9 cellular contexts compared by ENCODE assay signal in genomic region chr1:183593356-183593755, GRCh38. TPM values are rescaled to one million over a fixed set of nuclear protein-coding genes. Genes with fewer than 3 reads are reported as not detected.
DNase-seq lines count a peak whose midpoint lies in the region; ATAC-seq, FAIRE-seq and TF ChIP-seq lines count a peak whose summit lies in the region.
"Had no signal": no experiment of that assay in that cellular context is flagged by ENCODE, and none has a peak within 500 bp of the region (broad histone marks: within the 10 kb centered on the region; RNA-seq: fewer than 3 reads in every experiment).

No MANE protein-coding gene starts in this region.

- WGBS in GM12878 (ENCODE audit: insufficient coverage, insufficient replicate concordance, low lambda C conversion rate, missing lambda C conversion rate), result 6% methylated on average over 3 of the region's 3 CpGs

- CTCF ChIA-PET in GM12878 (lab: Yijun Ruan, JAX), result interaction anchor here (1.1 to 8.9 kb wide), 3 partner anchors 13 to 41 kb away, joined by 5 to 152 read pairs (median 5); no protein-coding TSS in a partner anchor

- peak in 1 of 2 experiments; percentile 43; a peak in 1 of 4 replicates for TF ChIP-seq EP300 in GM12878 (IDR thresholded peaks at IDR 0.05; ENCODE audit: borderline replicate concordance in 1 of 2, control insufficient read depth in 1 of 2, low read depth in 2 of 2, low read length in 2 of 2)

- no peaks in the 10 kb centered on the region for H4K20me1 ChIP-seq in GM12878 (ENCODE audit: control insufficient read depth, insufficient read depth)

- no peak overlapping the region for H3K9ac ChIP-seq in GM12878 (ENCODE audit: control insufficient read depth, insufficient read depth, low read length)

- SMC1A ChIA-PET in GM12878 (lab: Charles Lee; ENCODE audit: uncharacterized antibody, unreplicated experiment), result interaction anchor here (0.7 to 11.7 kb wide), 5 partner anchors 10 to 120 kb away, joined by 3 to 363 read pairs (median 3); no protein-coding TSS in a partner anchor

- no TSS peak for BruUV-seq in GM12878 (replicated peaks; lab: Mats Ljungman, UMichigan)

- peak overlapping the region; percentile 42; the same call in 1 of the 2 replicates for H2AFZ ChIP-seq in GM12878 (ENCODE audit: control insufficient read depth, low read depth, low read length)

- FAIRE-seq in GM12878 (lab: Jason Lieb, UNC), result no peak

- peak overlapping the region; percentile 71 for H3K27ac ChIP-seq in GM12878 (ENCODE audit: control insufficient read depth, insufficient read depth)

- in situ Hi-C loops in GM12878 (cut with MboI), result no loop called here

- H3K36me3 ChIP-seq in GM12878 (ENCODE audit: control insufficient read depth in 2 of 2, insufficient read depth in 2 of 2, low read length in 1 of 2), result no peaks in the 10 kb centered on the region

- RAD21 ChIA-PET in GM12878 (lab: Charles Lee; ENCODE audit: unreplicated experiment), result interaction anchor here (4.1 to 9.5 kb wide), 2 partner anchors 8 to 15 kb away, joined by 24 to 188 read pairs; no protein-coding TSS in a partner anchor

- peak overlapping the region; percentile 0; the same call in 1 of the 2 replicates for H3K4me3 ChIP-seq in GM12878

- POLR2A ChIA-PET in GM12878 (lab: Charles Lee), result interaction anchor here (1.1 to 12.1 kb wide), 4 partner anchors 13 to 318 kb away, joined by 3 to 199 read pairs (median 3); partner anchors contain the start of gene SMG7

- TF ChIP-seq RAD21 in GM12878 (IDR thresholded peaks at IDR 0.05; ENCODE audit: insufficient read depth, low read depth, low read length), result peak; percentile 10; the same call in 1 of the 2 replicates

- H3K9me3 ChIP-seq in GM12878 (replicated peaks; ENCODE audit: control insufficient read depth, insufficient read depth, low read length), result no peaks in the 10 kb centered on the region; the same call in 2 of the 3 replicates

- H3K79me2 ChIP-seq in GM12878 (ENCODE audit: control insufficient read depth, insufficient read depth, low read length), result peaks cover 10% of the 10 kb centered on the region

- DNase-seq in Ammon's horn (ENCODE audit: low spot score) (peak; percentile 68), GM12878 (ENCODE audit: low read depth, low spot score) (peak; percentile 68), NCI-H2171 treated with DMSO at 0.1 percent for 48 hours (lab: John Stamatoyannopoulos, UW) (no peak), erythroblast (lab: John Stamatoyannopoulos, UW) (no peak), glomerular visceral epithelial cell (ENCODE audit: extremely low spot score) (no peak)
- DNase-seq in activated T-cell treated with anti-CD3 and anti-CD28 coated beads, Interleukin-2, amount 50 U/mL, for 48 hours, result no peak
- DNase-seq: NCI-H1930 had no signal

- intact Hi-C loops in GM12878 (cut with micrococcal nuclease; ENCODE audit: unreplicated experiment), result loop anchor here (5.0 kb wide), 1 partner anchor 304 kb away; no protein-coding TSS in a partner anchor

- H3K4me2 ChIP-seq in GM12878 (ENCODE audit: control insufficient read depth, insufficient read depth), result peak overlapping the region; percentile 67

- TF ChIP-seq CTCF in GM12878 (IDR thresholded peaks at IDR 0.05 in 2 of 3, conservative IDR thresholded peaks at IDR 0.05 in 1 of 3; ENCODE audit: control insufficient read depth in 2 of 3, extremely low read depth in 1 of 3, insufficient read depth in 1 of 3, low read depth in 3 of 3, low read length in 3 of 3), result no peak

- H3K27me3 ChIP-seq in GM12878 (replicated peaks in 1 of 2; ENCODE audit: control insufficient read depth in 2 of 2, insufficient read depth in 2 of 2, low read length in 1 of 2), result no peaks in the 10 kb centered on the region

- ATAC-seq in GM19397 (IDR thresholded peaks at IDR 0.05; ENCODE audit: unreplicated experiment) (peak; percentile 40), HG03196 (IDR thresholded peaks at IDR 0.05; ENCODE audit: unreplicated experiment) (peak; percentile 55), GM12878 (peak; percentile 58)

- TF ChIP-seq POLR2A in GM12878 (IDR thresholded peaks at IDR 0.05; ENCODE audit: low read depth, low read length), result no peak
- TF ChIP-seq POLR2A in erythroblast (IDR thresholded peaks at IDR 0.05; ENCODE audit: low read length), result no peak

- H3K4me1 ChIP-seq in GM12878 (ENCODE audit: control insufficient read depth, insufficient read depth, low read length), result peaks cover 55% of the 10 kb centered on the region

TF ChIP-seq in GM12878, 131 proteins besides CTCF, POLR2A, EP300 and RAD21 (continues in another document):
- TF ChIP-seq GABPA (IDR thresholded peaks at IDR 0.05; ENCODE audit: low read depth) (no peak), BACH1 (IDR thresholded peaks at IDR 0.05; ENCODE audit: borderline replicate concordance) (0 out of 2 replicates have a peak, but pooled peaks have one; percentile 7), ATF2 (IDR thresholded peaks at IDR 0.05; ENCODE audit: low read length) (0 out of 2 replicates have a peak, but pooled peaks have one; percentile 46), IKZF1 (conservative IDR thresholded peaks at IDR 0.05) (peak; percentile 95), CREM (IDR thresholded peaks at IDR 0.05; ENCODE audit: low read depth) (peak; percentile 64; the same call in 1 of the 2 replicates), ZBED1 (IDR thresholded peaks at IDR 0.05; ENCODE audit: borderline replicate concordance) (0 out of 2 replicates have a peak, but pooled peaks have one; percentile 27)

RNA-seq across cellular contexts. Expression of gene NCF2, which starts 3.1 kb away (rescaled TPM):
- 173 and 175 TPM in 2 replicates for total RNA-seq in GM12878 (2013; cell fraction: nucleolus; rRNA removed)
- total RNA-seq in GM12878 (2014; rRNA removed) (85.5 and 99.5 TPM in 2 replicates), GM12878 (2014; rRNA removed; fragmentation: Illumina TruSeq; extraction: Trizol) (95.7 and 98.4 TPM in 2 replicates), GM12878 (2021) (68.8 and 71.1 TPM in 2 replicates)
- 19.4 TPM for polyA plus RNA-seq in GM12878 (2011; ENCODE audit: low read depth)
- polyA plus RNA-seq in GM12878 (2011; rRNA removed) (256 and 273 TPM in 2 replicates), GM12878 (2014; fragmentation: Illumina TruSeq; extraction: Trizol) (96.9 and 98.4 TPM in 2 replicates), GM12878 (2014; fragmentation: Nextera tagmentation; extraction: Ambion mirVana) (10 to 100 TPM; 31.4 to 61.2 TPM), GM12878 (2014; rRNA removed) (82.0 and 91.3 TPM in 2 replicates), GM12878 (2016; fragmentation: Nextera tagmentation; extraction: Ambion mirVana) (10 to 100 TPM; 43.4 to 49.1 TPM)
- 202 and 240 TPM in 2 replicates for polyA plus RNA-seq in GM12878 (2011; cell fraction: cytosol; rRNA removed)
- polyA plus RNA-seq in GM12878 (2011; cell fraction: nucleus; rRNA removed), result 192 and 214 TPM in 2 replicates
- 24.9 and 29.9 TPM in 2 replicates for polyA plus RNA-seq in GM12878 (2012)
- polyA minus RNA-seq in GM12878 (2011; rRNA and poly(A)+ RNA removed), result 214 and 342 TPM in 2 replicates
- 62.0 and 76.6 TPM in 2 replicates for polyA minus RNA-seq in GM12878 (2011; cell fraction: cytosol; rRNA and poly(A)+ RNA removed)
- 58.5 and 84.8 TPM in 2 replicates for polyA minus RNA-seq in GM12878 (2011; cell fraction: nucleus; rRNA and poly(A)+ RNA removed)

RNA-seq across cellular contexts. Expression of gene ARPC5, which starts 42.2 kb away (rescaled TPM):
- total RNA-seq in GM12878 (2013; cell fraction: nucleolus; rRNA removed), result 63.2 and 67.3 TPM in 2 replicates
- 306 and 348 TPM in 2 replicates for total RNA-seq in GM12878 (2014; rRNA removed)
- 313 and 325 TPM in 2 replicates for total RNA-seq in GM12878 (2014; rRNA removed; fragmentation: Illumina TruSeq; extraction: Trizol)
- total RNA-seq in GM12878 (2021), result 281 and 291 TPM in 2 replicates
- 98.1 TPM for polyA plus RNA-seq in GM12878 (2011; ENCODE audit: low read depth)
- polyA plus RNA-seq in GM12878 (2011; rRNA removed), result 469 and 611 TPM in 2 replicates
- 138 and 175 TPM in 2 replicates for polyA plus RNA-seq in GM12878 (2011; cell fraction: cytosol; rRNA removed)
- polyA plus RNA-seq in GM12878 (2011; cell fraction: nucleus; rRNA removed), result 86.4 and 101 TPM in 2 replicates
- polyA plus RNA-seq in GM12878 (2012), result 217 and 241 TPM in 2 replicates
- 296 and 313 TPM in 2 replicates for polyA plus RNA-seq in GM12878 (2014; fragmentation: Illumina TruSeq; extraction: Trizol)
- polyA plus RNA-seq in GM12878 (2014; fragmentation: Nextera tagmentation; extraction: Ambion mirVana), result 100 to 1,000 TPM; 246 to 274 TPM
- 238 and 284 TPM in 2 replicates for polyA plus RNA-seq in GM12878 (2014; rRNA removed)
- polyA plus RNA-seq in GM12878 (2016; fragmentation: Nextera tagmentation; extraction: Ambion mirVana), result 100 to 1,000 TPM; 752 to 784 TPM
- polyA minus RNA-seq in GM12878 (2011; rRNA and poly(A)+ RNA removed), result 90.1 and 117 TPM in 2 replicates
- 118 and 126 TPM in 2 replicates for polyA minus RNA-seq in GM12878 (2011; cell fraction: cytosol; rRNA and poly(A)+ RNA removed)
- 47.9 and 94.0 TPM in 2 replicates for polyA minus RNA-seq in GM12878 (2011; cell fraction: nucleus; rRNA and poly(A)+ RNA removed)

RNA-seq across cellular contexts. Expression of gene APOBEC4, which starts 59.8 kb away (rescaled TPM):
- total RNA-seq in GM12878 (2013; cell fraction: nucleolus; rRNA removed), result not detected in 2 replicates
- 0.06 TPM in 1 of 2 replicates, not detected in the other for total RNA-seq in GM12878 (2014; rRNA removed)
- not detected in 2 replicates for total RNA-seq in GM12878 (2014; rRNA removed; fragmentation: Illumina TruSeq; extraction: Trizol)
- not detected in 2 replicates for total RNA-seq in GM12878 (2021)
- polyA plus RNA-seq in GM12878 (2011; ENCODE audit: low read depth), result not detected
- polyA plus RNA-seq in GM12878 (2011; rRNA removed), result 0.03 and 0.07 TPM in 2 replicates
- not detected in 2 replicates for polyA plus RNA-seq in GM12878 (2011; cell fraction: cytosol; rRNA removed)
- polyA plus RNA-seq in GM12878 (2011; cell fraction: nucleus; rRNA removed), result 0.03 TPM in 1 of 2 replicates, not detected in the other
- polyA plus RNA-seq in GM12878 (2012), result 0.04 and 0.09 TPM in 2 replicates
- 0.04 and 0.13 TPM in 2 replicates for polyA plus RNA-seq in GM12878 (2014; fragmentation: Illumina TruSeq; extraction: Trizol)
- under 1 TPM in 1 of 2 experiments, not detected in 1; 0.05 TPM for polyA plus RNA-seq in GM12878 (2014; fragmentation: Nextera tagmentation; extraction: Ambion mirVana)
- polyA plus RNA-seq in GM12878 (2014; rRNA removed), result not detected in 2 replicates
- polyA plus RNA-seq in GM12878 (2016; fragmentation: Nextera tagmentation; extraction: Ambion mirVana), result under 1 TPM in 1 of 2 experiments, not detected in 1; 0.25 TPM
- polyA minus RNA-seq in GM12878 (2011; rRNA and poly(A)+ RNA removed), result not detected in 2 replicates
- not detected in 2 replicates for polyA minus RNA-seq in GM12878 (2011; cell fraction: cytosol; rRNA and poly(A)+ RNA removed)
- polyA minus RNA-seq in GM12878 (2011; cell fraction: nucleus; rRNA and poly(A)+ RNA removed), result 0.19 and 0.36 TPM in 2 replicates

Comparison
In these comparisons a context has a peak if more than half of its experiments do, and no peak if none do; other contexts are left out.
1. DNase-seq: peak in Ammon's horn (single experiment) and GM12878 (single experiment); none in NCI-H2171 treated with DMSO at 0.1 percent for 48 hours (single experiment), erythroblast (0 of 2), activated T-cell treated with anti-CD3 and anti-CD28 coated beads, Interleukin-2, amount 50 U/mL, for 48 hours (0 of 2) and glomerular visceral epithelial cell (single experiment).
2. Peak in every context shown above with its lines, with median percentiles within 50 percentile points of each other: ATAC-seq.